ENCODE assay signal across 10 cellular contexts in the genomic region with DNA sequence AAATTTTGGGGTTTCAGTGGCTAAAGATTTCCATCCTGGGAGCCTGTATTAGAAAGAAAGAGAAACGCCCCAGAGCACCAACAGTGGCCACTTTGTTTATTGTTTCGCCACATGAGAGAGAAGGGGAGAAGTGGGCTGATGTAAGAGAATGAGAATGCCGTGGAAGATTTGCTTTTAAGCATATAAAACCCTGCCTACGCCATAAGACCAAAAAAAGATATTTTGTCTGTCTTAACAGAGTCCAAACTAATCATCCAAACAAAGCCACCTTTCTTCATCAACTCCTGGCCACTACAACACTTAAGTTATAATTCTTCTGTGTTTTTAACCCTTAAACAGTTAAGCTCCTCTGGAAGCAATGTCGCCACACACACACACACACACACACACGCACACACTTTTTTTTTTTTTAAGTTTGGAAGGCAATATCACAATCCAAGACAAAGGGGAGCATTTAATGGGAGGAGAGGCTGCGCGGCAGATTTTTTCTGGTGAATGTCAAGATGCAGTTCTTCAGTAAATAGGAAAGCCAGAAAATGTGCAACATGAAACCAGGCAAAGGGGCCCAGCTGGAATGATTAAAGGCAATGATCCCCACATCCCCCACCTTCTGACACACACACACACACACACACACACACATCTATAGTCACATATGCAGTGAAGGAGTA. TPM values are rescaled to one million over a fixed set of nuclear protein-coding genes. Genes with fewer than 3 reads are reported as not detected.
DNase-seq lines count a peak whose midpoint lies in the region; ATAC-seq, FAIRE-seq and TF ChIP-seq lines count a peak whose summit lies in the region.
"Had no signal": no experiment of that assay in that cellular context is flagged by ENCODE, and none has a peak within 500 bp of the region (broad histone marks: within the 10 kb centered on the region; RNA-seq: fewer than 3 reads in every experiment).

No MANE protein-coding gene starts in this region.

- no peaks in the 10 kb centered on the region for H3K27me3 Mint-ChIP-seq in astrocyte (ENCODE audit: low read depth, unreplicated experiment)

- H3K36me3 ChIP-seq in astrocyte (ENCODE audit: insufficient read depth, low read length) (no peaks in the 10 kb centered on the region), stomach smooth muscle (ENCODE audit: control insufficient read depth in 2 of 2, insufficient read depth in 2 of 2, low read length in 2 of 2) (no peaks in the 10 kb centered on the region)

- H3K27ac Mint-ChIP-seq in astrocyte (ENCODE audit: unreplicated experiment) = peak overlapping the region; percentile 67

- no peaks in the 10 kb centered on the region for H4K20me1 ChIP-seq in astrocyte (ENCODE audit: insufficient read depth, low read length)

- H3K36me3 Mint-ChIP-seq in astrocyte (ENCODE audit: low read depth, unreplicated experiment) = no peaks in the 10 kb centered on the region

- no peak for FAIRE-seq in astrocyte (lab: Jason Lieb, UNC)
- FAIRE-seq: colon, small intestine had no signal

- H3K4me1 ChIP-seq in astrocyte (ENCODE audit: insufficient read depth, low read length) = peaks cover 11% of the 10 kb centered on the region
- no peaks in the 10 kb centered on the region for H3K4me1 ChIP-seq in stomach smooth muscle (ENCODE audit: control insufficient read depth, insufficient read depth, low read length)

- H3K27ac ChIP-seq in astrocyte (ENCODE audit: low read depth, low read length) (peak overlapping the region; percentile 40), stomach smooth muscle (ENCODE audit: low read length) (peak overlapping the region; percentile 4)

- H3K4me2 ChIP-seq in astrocyte (ENCODE audit: low read length) = peak overlapping the region; percentile 83

- no peak overlapping the region for H3K4me3 Mint-ChIP-seq in astrocyte (ENCODE audit: unreplicated experiment)

- peak; percentile 68 for DNase-seq in HCEC 1CT
- peak; percentile 69 for DNase-seq in astrocyte (ENCODE audit: low read depth)
- DNase-seq in hepatic stellate cell (ENCODE audit: low spot score) = peak; percentile 16
- DNase-seq in posterior vena cava (ENCODE audit: low spot score) = no peak
- DNase-seq in iPS-NIHi11 (ENCODE audit: low spot score) = no peak
- no peak for DNase-seq in KBM-7
- DNase-seq: small intestine had no signal

- in situ Hi-C loops in KBM-7 (cut with MboI; ENCODE audit: low pct_unique_long_range_greater_than_20kb, low sequenced_read_pairs) = no loop called here

- intact Hi-C loops in posterior vena cava (cut with DNase I) = no loop called here

- H3K27me3 ChIP-seq in astrocyte (ENCODE audit: insufficient read depth, low read length) (no peaks in the 10 kb centered on the region), stomach smooth muscle (ENCODE audit: control insufficient read depth in 1 of 2, insufficient read depth in 2 of 2, low read length in 2 of 2) (peaks cover 0 to 4% of the 10 kb centered on the region in 2 donors)

- H3K4me3 ChIP-seq in astrocyte (ENCODE audit: insufficient read depth, low read depth, low read length) (peak overlapping the region; percentile 48), stomach smooth muscle (ENCODE audit: low read length in 2 of 2) (peak overlapping the region; percentile 35)

- ATAC-seq in GM21515 (IDR thresholded peaks at IDR 0.05; ENCODE audit: unreplicated experiment) = no peak

- TF ChIP-seq CTCF in astrocyte (IDR thresholded peaks at IDR 0.05; ENCODE audit: insufficient read depth, low read depth, low read length) = no peak

- no peaks in the 10 kb centered on the region for H3K9me3 Mint-ChIP-seq in astrocyte (ENCODE audit: unreplicated experiment)

- H3K9ac ChIP-seq in astrocyte (ENCODE audit: low read length) (peak overlapping the region; percentile 59), stomach smooth muscle (ENCODE audit: low read length in 2 of 2) (peak overlapping the region in 1 of 2 donors; percentile 9)

- peaks cover 14% of the 10 kb centered on the region for H3K4me1 Mint-ChIP-seq in astrocyte (ENCODE audit: low read depth, unreplicated experiment)

- H3K9me3 ChIP-seq in astrocyte (ENCODE audit: insufficient read depth, low read depth, low read length) = no peaks in the 10 kb centered on the region
- no peaks in the 10 kb centered on the region for H3K9me3 ChIP-seq in stomach smooth muscle (ENCODE audit: control insufficient read depth in 2 of 2, low read length in 2 of 2)

- no peaks in the 10 kb centered on the region for H3K79me2 ChIP-seq in astrocyte (ENCODE audit: insufficient read depth, low read length)

- H2AFZ ChIP-seq in astrocyte (ENCODE audit: low read depth, low read length) = peak overlapping the region; percentile 80

RNA-seq across cellular contexts. Expression of gene EID1, which starts 19.3 kb away (rescaled TPM):
- 165 and 166 TPM in 2 replicates for total RNA-seq in astrocyte
- 100 to 1,000 TPM; 202 to 230 TPM for total RNA-seq in posterior vena cava

Comparison
In these comparisons a context has a peak if more than half of its experiments do, and no peak if none do; other contexts are left out.
1. DNase-seq: peak in HCEC 1CT (single experiment), astrocyte (single experiment) and hepatic stellate cell (single experiment); none in posterior vena cava (single experiment), iPS-NIHi11 (single experiment) and KBM-7 (single experiment).